ENCODE assay signal across 19 cellular contexts in the genomic region with DNA sequence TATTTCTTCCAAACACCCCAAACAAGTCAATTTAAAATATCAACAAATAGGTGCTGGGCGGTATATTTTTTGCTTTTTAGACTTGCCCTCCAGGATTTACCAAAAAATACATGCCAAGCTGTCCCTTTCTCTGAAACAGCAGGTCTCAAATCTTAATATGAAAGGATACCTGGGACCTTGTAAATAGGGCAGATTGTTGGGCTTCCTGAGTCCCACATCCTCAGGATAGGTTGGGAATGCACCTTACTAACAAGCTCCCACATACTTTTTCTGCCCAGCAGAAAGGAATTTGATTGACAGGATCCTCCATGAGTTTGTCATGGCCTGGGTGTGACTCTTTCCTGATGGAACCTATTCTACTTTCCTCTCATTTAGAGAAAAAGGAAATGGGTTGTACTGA. TPM values are rescaled to one million over a fixed set of nuclear protein-coding genes. Genes with fewer than 3 reads are reported as not detected.
DNase-seq lines count a peak whose midpoint lies in the region; ATAC-seq and TF ChIP-seq lines count a peak whose summit lies in the region.
"Had no signal": no experiment of that assay in that cellular context is flagged by ENCODE, and none has a peak within 500 bp of the region (broad histone marks: within the 10 kb centered on the region; RNA-seq: fewer than 3 reads in every experiment).

No MANE protein-coding gene starts in this region.

- H3K27me3 ChIP-seq in HUES64 (ENCODE audit: insufficient read depth, low read length) (peaks cover 18% of the 10 kb centered on the region), endodermal cell (ENCODE audit: control insufficient read depth, insufficient read depth, low read length, poor library complexity, severe bottlenecking) (no peaks in the 10 kb centered on the region)

- intact Hi-C loops in mucosa of descending colon (cut with DNase I, micrococcal nuclease), result loop anchor here (10.0 kb wide), 2 partner anchors 367 to 457 kb away; no protein-coding TSS in a partner anchor

- H3K27ac Mint-ChIP-seq in endodermal cell, result no peak overlapping the region
- H3K27ac Mint-ChIP-seq: CD4-positive, CD25-positive, alpha-beta regulatory T cell had no signal

- TF ChIP-seq CTCF in endodermal cell (conservative IDR thresholded peaks at IDR 0.05) (no peak), mucosa of descending colon (IDR thresholded peaks at IDR 0.05) (no peak)

- H3K4me1 Mint-ChIP-seq in endodermal cell, result no peaks in the 10 kb centered on the region

- H3K9me3 ChIP-seq in HUES64 (ENCODE audit: insufficient read depth, low read depth, low read length) (no peaks in the 10 kb centered on the region), endodermal cell (ENCODE audit: control insufficient read depth, low read length) (no peaks in the 10 kb centered on the region), mucosa of descending colon (no peaks in the 10 kb centered on the region)

- no peak overlapping the region for H3K9ac ChIP-seq in HUES64 (ENCODE audit: low read depth, low read length)
- H3K9ac ChIP-seq in endodermal cell (ENCODE audit: extremely low read depth, low read length, poor library complexity, severe bottlenecking), result no peak overlapping the region
- H3K9ac ChIP-seq: BLaER1 treated with 17β-estradiol and CSF1 and Interleukin-3, amounts not matched to agents 10 nM and 100 nM; KMS-11 had no signal

- H3K4me3 Mint-ChIP-seq in endodermal cell, result no peak overlapping the region
- H3K4me3 Mint-ChIP-seq: CD4-positive, CD25-positive, alpha-beta regulatory T cell had no signal

- H3K27ac ChIP-seq in HUES64 (ENCODE audit: low read depth, low read length), result peak overlapping the region; percentile 27; the same call in 1 of the 2 replicates
- no peak overlapping the region for H3K27ac ChIP-seq in endodermal cell (ENCODE audit: low read depth, low read length)
- H3K27ac ChIP-seq: BLaER1 treated with 17β-estradiol and CSF1 and Interleukin-3, amounts not matched to agents 10 nM and 100 nM; KMS-11 had no signal

- H3K27me3 Mint-ChIP-seq in endodermal cell (ENCODE audit: insufficient read depth), result peaks cover 23% of the 10 kb centered on the region

- H3K9me3 Mint-ChIP-seq in endodermal cell, result no peaks in the 10 kb centered on the region

- DNase-seq in ELF-1 (ENCODE audit: low read depth, low spot score) (peak; percentile 13), endodermal cell (peak; percentile 70), iPS-NIHi7 (ENCODE audit: extremely low spot score) (peak; percentile 48), mucosa of descending colon (no peak)
- DNase-seq: 8988T; ACHN; CD4-positive, CD25-positive, alpha-beta regulatory T cell; DMS53; GOT3 had no signal

- no peaks in the 10 kb centered on the region for H3K36me3 ChIP-seq in HUES64 (ENCODE audit: insufficient read depth, low read length)
- no peaks in the 10 kb centered on the region for H3K36me3 ChIP-seq in endodermal cell (ENCODE audit: control insufficient read depth, insufficient read depth, low read length)
- no peaks in the 10 kb centered on the region for H3K36me3 ChIP-seq in mucosa of descending colon (ENCODE audit: low read depth)
- H3K36me3 ChIP-seq: BLaER1 treated with 17β-estradiol and CSF1 and Interleukin-3, amounts not matched to agents 10 nM and 100 nM had no signal

- H3K4me1 ChIP-seq in HUES64 (ENCODE audit: insufficient read depth, low read length), result peaks cover 23% of the 10 kb centered on the region
- H3K4me1 ChIP-seq in endodermal cell (ENCODE audit: control insufficient read depth, insufficient read depth, low read length), result no peaks in the 10 kb centered on the region
- no peaks in the 10 kb centered on the region for H3K4me1 ChIP-seq in mucosa of descending colon (ENCODE audit: low read depth)
- H3K4me1 ChIP-seq: BLaER1 treated with 17β-estradiol and CSF1 and Interleukin-3, amounts not matched to agents 10 nM and 100 nM had no signal

- H3K4me3 ChIP-seq in HUES64 (ENCODE audit: low read length), result no peak overlapping the region
- no peak overlapping the region for H3K4me3 ChIP-seq in endodermal cell (ENCODE audit: low read length)
- H3K4me3 ChIP-seq in mucosa of descending colon, result no peak overlapping the region
- H3K4me3 ChIP-seq: BLaER1 treated with 17β-estradiol and CSF1 and Interleukin-3, amounts not matched to agents 10 nM and 100 nM; GM12878 had no signal

- ATAC-seq in HG02798 (IDR thresholded peaks at IDR 0.05; ENCODE audit: poor library complexity, unreplicated experiment) (no peak), mucosa of descending colon (no peak), HG03565 (IDR thresholded peaks at IDR 0.05; ENCODE audit: unreplicated experiment) (no peak)
- ATAC-seq: GM12878, HCT116, HepG2 had no signal

- H3K36me3 Mint-ChIP-seq in endodermal cell (ENCODE audit: low read depth), result no peaks in the 10 kb centered on the region
- H3K36me3 Mint-ChIP-seq: CD4-positive, CD25-positive, alpha-beta regulatory T cell had no signal

- 50% methylated on average over 1 of the region's 1 CpG for WGBS in HUES64
- 86 to 100% methylated on average over 1 of the region's 1 CpG for WGBS in endodermal cell (ENCODE audit: insufficient coverage in 1 of 2, insufficient read length in 1 of 2), 2 experiments

RNA-seq across cellular contexts. Expression of a gene that starts 4.9 kb away (rescaled TPM):
- polyA plus RNA-seq in HUES64 (2013, experiment 1 of 2), result 3.1 TPM
- polyA plus RNA-seq in HUES64 (2013, experiment 2 of 2), result 1.8 TPM
- total RNA-seq in endodermal cell (1 to 10 TPM; 1.5 to 1.8 TPM), mucosa of descending colon (10 to 100 TPM in 1 of 3 donors, 1 to 10 TPM in 2; 4.3 to 34.9 (median 5.7) TPM)
- 1.2 TPM for polyA plus RNA-seq in endodermal cell (2013, experiment 1 of 2)
- 1.0 TPM for polyA plus RNA-seq in endodermal cell (2013, experiment 2 of 2)
- total RNA-seq: G401, GM12878, HepG2, HT-29 had no signal
- polyA plus RNA-seq: CD4-positive, CD25-positive, alpha-beta regulatory T cell; HepG2 had no signal

Comparison
In these comparisons a context has a peak if more than half of its experiments do, and no peak if none do; other contexts are left out.
1. DNase-seq: peak in ELF-1 (single experiment), endodermal cell (single experiment) and iPS-NIHi7 (single experiment); none in mucosa of descending colon (0 of 3).